In genomic region chr17:76446449-76447231, GRCh38 we compare ENCODE assay signal across 10 cellular contexts. TPM values are rescaled to one million over a fixed set of nuclear protein-coding genes. Genes with fewer than 3 reads are reported as not detected.
DNase-seq lines count a peak whose midpoint lies in the region; ATAC-seq and TF ChIP-seq lines count a peak whose summit lies in the region.
"Had no signal": no experiment of that assay in that cellular context is flagged by ENCODE, and none has a peak within 500 bp of the region (broad histone marks: within the 10 kb centered on the region; RNA-seq: fewer than 3 reads in every experiment).

No MANE protein-coding gene starts in this region.

- H3K36me3 ChIP-seq in adipocyte (ENCODE audit: control insufficient read depth, insufficient read depth, low read length, severe bottlenecking) (no peaks in the 10 kb centered on the region), kidney epithelial cell (ENCODE audit: control insufficient read depth, insufficient read depth, low read length) (no peaks in the 10 kb centered on the region)

- ATAC-seq in GM18870 (IDR thresholded peaks at IDR 0.05; ENCODE audit: unreplicated experiment) (no peak), HG03025 (IDR thresholded peaks at IDR 0.05; ENCODE audit: low FRiP score, unreplicated experiment) (no peak), GM19328 (IDR thresholded peaks at IDR 0.05; ENCODE audit: unreplicated experiment) (no peak)

- no peak for TF ChIP-seq CTCF in AG04449 (IDR thresholded peaks at IDR 0.05; ENCODE audit: insufficient read depth, low read length, missing control alignments)
- TF ChIP-seq CTCF in HFF-Myc (IDR thresholded peaks at IDR 0.05; ENCODE audit: low read depth, low read length, missing control alignments) = no peak
- no peak for TF ChIP-seq CTCF in kidney epithelial cell (IDR thresholded peaks at IDR 0.05; ENCODE audit: insufficient read depth, low read length, poor library complexity, severe bottlenecking)

- H3K4me1 ChIP-seq in adipocyte (ENCODE audit: control insufficient read depth, insufficient read depth, low read length) = peaks cover 43% of the 10 kb centered on the region

- no peak overlapping the region for H3K9ac ChIP-seq in adipocyte (ENCODE audit: low read length)

- H3K9me3 ChIP-seq in adipocyte (ENCODE audit: control insufficient read depth, low read length) = no peaks in the 10 kb centered on the region

- H3K4me3 ChIP-seq in AG04449 (ENCODE audit: low read depth, low read length) (peak overlapping the region; percentile 10), HFF-Myc (replicated peaks; ENCODE audit: low read depth, low read length) (no peak overlapping the region), adipocyte (ENCODE audit: low read length) (peak overlapping the region; percentile 30), kidney epithelial cell (ENCODE audit: low read depth, low read length) (no peak overlapping the region)

- POLR2A ChIA-PET in AG04449 (lab: Yijun Ruan, JAX) = interaction anchor here (0.6 kb wide), 1 partner anchor 33 kb away, joined by 4 read pairs; no protein-coding TSS in a partner anchor

- no peaks in the 10 kb centered on the region for H3K27me3 ChIP-seq in adipocyte (replicated peaks; ENCODE audit: control insufficient read depth, insufficient read depth, low read length)
- no peaks in the 10 kb centered on the region for H3K27me3 ChIP-seq in kidney epithelial cell (ENCODE audit: control insufficient read depth, insufficient read depth, low read length)

- CTCF ChIA-PET in AG04449 (lab: Yijun Ruan, JAX) = interaction anchor here (0.6 to 4.8 kb wide), 8 partner anchors 12 to 644 kb away, joined by 3 to 41 read pairs (median 7); partner anchors contain the start of genes AANAT and SPHK1

- no peak for DNase-seq in AG04449 (ENCODE audit: low read depth, low spot score)
- peak; percentile 26 for DNase-seq in HFF-Myc (ENCODE audit: extremely low read depth, low read depth)
- DNase-seq in adipocyte (ENCODE audit: low read depth) = peak; percentile 80
- peak; percentile 70 for DNase-seq in kidney epithelial cell (ENCODE audit: low read depth)
- no peak for DNase-seq in epidermal melanocyte (ENCODE audit: insufficient read length, low spot score)
- DNase-seq: effector memory CD4-positive, alpha-beta T cell; NCI-H82 had no signal

RNA-seq across cellular contexts. Expression of gene UBE2O, which starts 6.3 kb away (rescaled TPM):
- 12.6 and 15.5 TPM in 2 replicates for total RNA-seq in kidney epithelial cell

RNA-seq across cellular contexts. Expression of gene AANAT, which starts 20.8 kb away (rescaled TPM):
- total RNA-seq in kidney epithelial cell = not detected in 2 replicates

RNA-seq across cellular contexts. Expression of gene RHBDF2, which starts 54.6 kb away (rescaled TPM):
- 101 and 111 TPM in 2 replicates for total RNA-seq in kidney epithelial cell

Comparison
In these comparisons a context has a peak if more than half of its experiments do, and no peak if none do; other contexts are left out.
1. DNase-seq: peak in HFF-Myc (single experiment), adipocyte (single experiment) and kidney epithelial cell (single experiment); none in AG04449 (single experiment) and epidermal melanocyte (single experiment).
2. H3K4me3 ChIP-seq: peak in AG04449 (single experiment) and adipocyte (single experiment); none in HFF-Myc (single experiment) and kidney epithelial cell (single experiment).